1 cellular context compared by ENCODE assay signal in genomic region chr1:44609768-44610526, GRCh38.
A peak's percentile ranks its signal among the peaks of the same experiment; 100 is the strongest.
TF ChIP-seq lines count a peak whose summit lies in the region.

No MANE protein-coding gene starts in this region.

TF ChIP-seq in HEK293, 187 proteins besides CTCF, POLR2A, EP300 and RAD21 (continued from another document and continues in another):
- TF ChIP-seq ZSCAN5A (tag by site-specific recombination; IDR thresholded peaks at IDR 0.05): no peak
- no peak for TF ChIP-seq ZNF404 (tag by site-specific recombination; IDR thresholded peaks at IDR 0.05)
- no peak for TF ChIP-seq PBX3 (CRISPR knock-in tag; IDR thresholded peaks at IDR 0.05)
- TF ChIP-seq ZNF146 (tag by site-specific recombination; IDR thresholded peaks at IDR 0.05): no peak
- TF ChIP-seq KLF16 (tag by site-specific recombination; IDR thresholded peaks at IDR 0.05): no peak
- TF ChIP-seq ZNF26 (tag by site-specific recombination; IDR thresholded peaks at IDR 0.05): no peak
- TF ChIP-seq ZNF555 (tag by site-specific recombination; conservative IDR thresholded peaks at IDR 0.05): no peak
- TF ChIP-seq ZNF48 (tag by site-specific recombination; IDR thresholded peaks at IDR 0.05): no peak
- TF ChIP-seq ZNF18 (tag by site-specific recombination; IDR thresholded peaks at IDR 0.05): no peak
- TF ChIP-seq SALL2 (tag by site-specific recombination; IDR thresholded peaks at IDR 0.05; ENCODE audit: borderline replicate concordance): no peak
- no peak for TF ChIP-seq ZNF692 (tag by site-specific recombination; IDR thresholded peaks at IDR 0.05)
- TF ChIP-seq ZSCAN18 (tag by site-specific recombination; IDR thresholded peaks at IDR 0.05): no peak
- no peak for TF ChIP-seq ZNF350 (tag by site-specific recombination; IDR thresholded peaks at IDR 0.05)
- TF ChIP-seq REST (tag by site-specific recombination; IDR thresholded peaks at IDR 0.05): no peak
- no peak for TF ChIP-seq ZNF747 (tag by site-specific recombination; IDR thresholded peaks at IDR 0.05)
- peak; percentile 95 for TF ChIP-seq KLF17 (tag by site-specific recombination; IDR thresholded peaks at IDR 0.05)
- TF ChIP-seq ZNF274 (IDR thresholded peaks at IDR 0.05; ENCODE audit: low read length): no peak
- TF ChIP-seq ZNF274 (tag by site-specific recombination; IDR thresholded peaks at IDR 0.05; ENCODE audit: borderline replicate concordance): no peak
- TF ChIP-seq ZFP37 (tag by site-specific recombination; IDR thresholded peaks at IDR 0.05): no peak
- no peak for TF ChIP-seq ZNF37A (tag by site-specific recombination; IDR thresholded peaks at IDR 0.05)
- no peak for TF ChIP-seq PRDM2 (tag by site-specific recombination; IDR thresholded peaks at IDR 0.05; ENCODE audit: borderline replicate concordance)
- TF ChIP-seq ZBTB6 (tag by site-specific recombination; IDR thresholded peaks at IDR 0.05): no peak
- peak; percentile 10 for TF ChIP-seq ZBTB26 (tag by site-specific recombination; optimal IDR thresholded peaks at IDR 0.05)
- peak; percentile 76 for TF ChIP-seq WT1 (tag by site-specific recombination; IDR thresholded peaks at IDR 0.05)
- TF ChIP-seq ZNF513 (tag by site-specific recombination; IDR thresholded peaks at IDR 0.05): no peak
- TF ChIP-seq SP2 (tag by site-specific recombination; IDR thresholded peaks at IDR 0.05): 0 out of 2 replicates have a peak, but pooled peaks have one; percentile 26
